Comparison of ENCODE assay signal across 1 cellular context in genomic region chr20:32483351-32484220, GRCh38.
TF ChIP-seq lines count a peak whose summit lies in the region.

No MANE protein-coding gene starts in this region.

TF ChIP-seq in HepG2, 621 proteins besides CTCF, POLR2A, EP300 and RAD21 (continued from another document and continues in another):
- TF ChIP-seq ZNF609 (CRISPR knock-in tag; IDR thresholded peaks at IDR 0.05; ENCODE audit: borderline replicate concordance) (0 out of 2 replicates have a peak, but pooled peaks have one; percentile 22), GLI4 (CRISPR knock-in tag; IDR thresholded peaks at IDR 0.05; ENCODE audit: borderline replicate concordance) (0 out of 2 replicates have a peak, but pooled peaks have one; percentile 59), CBX5 (CRISPR knock-in tag; IDR thresholded peaks at IDR 0.05; ENCODE audit: borderline replicate concordance) (peak; percentile 67; the same call in 1 of the 2 replicates), RORA (CRISPR knock-in tag; IDR thresholded peaks at IDR 0.05) (no peak), TBP (CRISPR knock-in tag; IDR thresholded peaks at IDR 0.05) (peak; percentile 57; the same call in 1 of the 2 replicates), EEA1 (CRISPR knock-in tag; IDR thresholded peaks at IDR 0.05; ENCODE audit: borderline replicate concordance) (0 out of 2 replicates have a peak, but pooled peaks have one; percentile 79), E2F1 (CRISPR knock-in tag; IDR thresholded peaks at IDR 0.05) (no peak), SRF (IDR thresholded peaks at IDR 0.05; ENCODE audit: low read depth, low read length) (no peak), SALL1 (CRISPR knock-in tag; IDR thresholded peaks at IDR 0.05) (peak; percentile 61; the same call in 1 of the 2 replicates), XRCC5 (optimal IDR thresholded peaks at IDR 0.05; ENCODE audit: low read length) (no peak), HES4 (CRISPR knock-in tag; IDR thresholded peaks at IDR 0.05; ENCODE audit: borderline replicate concordance) (peak; percentile 51; the same call in 1 of the 2 replicates), ZBTB4 (CRISPR knock-in tag; IDR thresholded peaks at IDR 0.05; ENCODE audit: borderline replicate concordance) (no peak), ZNF326 (CRISPR knock-in tag; IDR thresholded peaks at IDR 0.05; ENCODE audit: borderline replicate concordance) (no peak), ZNF83 (CRISPR knock-in tag; IDR thresholded peaks at IDR 0.05; ENCODE audit: borderline replicate concordance) (0 out of 2 replicates have a peak, but pooled peaks have one; percentile 44), ZNF569 (CRISPR knock-in tag; IDR thresholded peaks at IDR 0.05; ENCODE audit: borderline replicate concordance) (no peak), ZNF646 (CRISPR knock-in tag; IDR thresholded peaks at IDR 0.05) (peak; percentile 42; the same call in 1 of the 2 replicates), HNRNPH1 (optimal IDR thresholded peaks at IDR 0.05; ENCODE audit: low read depth, low read length) (no peak), ZNF317 (CRISPR knock-in tag; IDR thresholded peaks at IDR 0.05) (peak; percentile 81; the same call in 1 of the 2 replicates), ZNF496 (CRISPR knock-in tag; IDR thresholded peaks at IDR 0.05; ENCODE audit: insufficient replicate concordance) (no peak), CBFB (CRISPR knock-in tag; IDR thresholded peaks at IDR 0.05) (0 out of 2 replicates have a peak, but pooled peaks have one; percentile 28), ZSCAN25 (CRISPR knock-in tag; IDR thresholded peaks at IDR 0.05) (peak; percentile 99), GTF3A (CRISPR knock-in tag; conservative IDR thresholded peaks at IDR 0.05) (no peak), ZNF629 (CRISPR knock-in tag; conservative IDR thresholded peaks at IDR 0.05) (peak; percentile 41; the same call in 1 of the 2 replicates), TFAP4 (IDR thresholded peaks at IDR 0.05; ENCODE audit: borderline replicate concordance, low read depth) (peak; percentile 49; the same call in 1 of the 2 replicates), ARHGAP35 (CRISPR knock-in tag; IDR thresholded peaks at IDR 0.05; ENCODE audit: borderline replicate concordance) (0 out of 2 replicates have a peak, but pooled peaks have one; percentile 34), ZNF292 (CRISPR knock-in tag; IDR thresholded peaks at IDR 0.05; ENCODE audit: borderline replicate concordance, low read depth) (peak; percentile 74; the same call in 1 of the 2 replicates), ISL2 (CRISPR knock-in tag; IDR thresholded peaks at IDR 0.05) (peak; percentile 76), YEATS2 (CRISPR knock-in tag; IDR thresholded peaks at IDR 0.05; ENCODE audit: borderline replicate concordance) (peak; percentile 70; the same call in 1 of the 2 replicates), ZNF567 (CRISPR knock-in tag; IDR thresholded peaks at IDR 0.05; ENCODE audit: borderline replicate concordance) (0 out of 2 replicates have a peak, but pooled peaks have one; percentile 54), ZNF816 (CRISPR knock-in tag; IDR thresholded peaks at IDR 0.05; ENCODE audit: borderline replicate concordance) (peak; percentile 38; the same call in 1 of the 2 replicates), MBNL3 (CRISPR knock-in tag; conservative IDR thresholded peaks at IDR 0.05) (no peak), ZBTB20 (CRISPR knock-in tag; IDR thresholded peaks at IDR 0.05; ENCODE audit: borderline replicate concordance, low read depth) (peak; percentile 44; the same call in 1 of the 2 replicates), ATF7 (IDR thresholded peaks at IDR 0.05) (no peak), ATF7 (CRISPR knock-in tag; IDR thresholded peaks at IDR 0.05) (no peak), ZSCAN20 (CRISPR knock-in tag; IDR thresholded peaks at IDR 0.05; ENCODE audit: borderline replicate concordance) (peak; percentile 83; the same call in 1 of the 2 replicates), HMGA1 (CRISPR knock-in tag; conservative IDR thresholded peaks at IDR 0.05) (no peak), ESRRA (CRISPR knock-in tag; IDR thresholded peaks at IDR 0.05; ENCODE audit: low read depth) (no peak), SIN3B (IDR thresholded peaks at IDR 0.05; ENCODE audit: low read length) (no peak), RBM39 (IDR thresholded peaks at IDR 0.05; ENCODE audit: low read depth, low read length, poor library complexity, severe bottlenecking) (peak; percentile 72), YEATS4 (CRISPR knock-in tag; IDR thresholded peaks at IDR 0.05; ENCODE audit: borderline replicate concordance) (no peak; the same call in 1 of the 2 replicates), ZNF484 (CRISPR knock-in tag; IDR thresholded peaks at IDR 0.05; ENCODE audit: borderline replicate concordance, low read depth) (no peak), MIER3 (CRISPR knock-in tag; IDR thresholded peaks at IDR 0.05; ENCODE audit: borderline replicate concordance) (0 out of 2 replicates have a peak, but pooled peaks have one; percentile 28), SOX5 (CRISPR knock-in tag; IDR thresholded peaks at IDR 0.05; ENCODE audit: borderline replicate concordance) (peak; percentile 22; the same call in 1 of the 2 replicates), ZNF512B (CRISPR knock-in tag; IDR thresholded peaks at IDR 0.05; ENCODE audit: borderline replicate concordance) (peak; percentile 76; the same call in 1 of the 2 replicates)
